Comparison of ENCODE assay signal across 10 cellular contexts in genomic region chr21:21921410-21922232, GRCh38.
DNase-seq lines count a peak whose midpoint lies in the region; ATAC-seq and TF ChIP-seq lines count a peak whose summit lies in the region.
"Had no signal": no experiment of that assay in that cellular context is flagged by ENCODE, and none has a peak within 500 bp of the region (broad histone marks: within the 10 kb centered on the region; RNA-seq: fewer than 3 reads in every experiment).

No MANE protein-coding gene starts in this region.

- H3K4me3 ChIP-seq in epithelial cell of proximal tubule (ENCODE audit: low read depth, low read length) (no peak overlapping the region), smooth muscle cell (no peak overlapping the region)
- H3K4me3 ChIP-seq: BLaER1 had no signal

- H3F3A ChIP-seq in smooth muscle cell (ENCODE audit: low read depth) = no peaks in the 10 kb centered on the region

- H3K4me1 Mint-ChIP-seq in activated CD8-positive, alpha-beta memory T cell treated with anti-CD3 and anti-CD28 coated beads, Interleukin-2, amount 10 ng/mL, durations not matched to agents 7 days and 5 days = no peaks in the 10 kb centered on the region

- no peak overlapping the region for H3K27ac ChIP-seq in smooth muscle cell (ENCODE audit: low read depth)
- H3K27ac ChIP-seq: BLaER1, epithelial cell of prostate had no signal

- ATAC-seq in activated CD8-positive, alpha-beta memory T cell treated with anti-CD3 and anti-CD28 coated beads, Interleukin-2, amount 10 ng/mL, durations not matched to agents 7 days and 5 days = no peak
- ATAC-seq in GM21367 (IDR thresholded peaks at IDR 0.05; ENCODE audit: unreplicated experiment) = no peak

- H3K27me3 ChIP-seq in smooth muscle cell (ENCODE audit: low read depth) = no peaks in the 10 kb centered on the region
- H3K27me3 ChIP-seq: BLaER1 had no signal

- no peak overlapping the region for H3K4me3 Mint-ChIP-seq in activated CD8-positive, alpha-beta memory T cell treated with anti-CD3 and anti-CD28 coated beads, Interleukin-2, amount 10 ng/mL, durations not matched to agents 7 days and 5 days

- H3K4me2 ChIP-seq in smooth muscle cell = no peak overlapping the region
- H3K4me2 ChIP-seq: BLaER1 had no signal

- H2AFZ ChIP-seq in smooth muscle cell (ENCODE audit: low read depth) = no peak overlapping the region

- no peaks in the 10 kb centered on the region for H3K36me3 Mint-ChIP-seq in activated CD8-positive, alpha-beta memory T cell treated with anti-CD3 and anti-CD28 coated beads, Interleukin-2, amount 10 ng/mL, durations not matched to agents 7 days and 5 days

- no peaks in the 10 kb centered on the region for H3K9me3 ChIP-seq in smooth muscle cell (replicated peaks; ENCODE audit: low read depth)
- H3K9me3 ChIP-seq: BLaER1 had no signal

- no peak overlapping the region for H3K27ac Mint-ChIP-seq in activated CD8-positive, alpha-beta memory T cell treated with anti-CD3 and anti-CD28 coated beads, Interleukin-2, amount 10 ng/mL, durations not matched to agents 7 days and 5 days

- DNase-seq in NCI-H2029 (lab: John Stamatoyannopoulos, UW) (peak; percentile 4), NCI-H2029 treated with DMSO at 0.1 percent for 48 hours (lab: John Stamatoyannopoulos, UW) (no peak), NCI-H2227 (lab: John Stamatoyannopoulos, UW; ENCODE audit: unreplicated experiment) (peak; percentile 83), epithelial cell of proximal tubule (ENCODE audit: low read depth) (no peak), smooth muscle cell (lab: John Stamatoyannopoulos, UW; ENCODE audit: unreplicated experiment) (no peak), 8988T (no peak)
- no peak for DNase-seq in activated CD8-positive, alpha-beta memory T cell treated with anti-CD3 and anti-CD28 coated beads, Interleukin-2, amount 10 ng/mL, durations not matched to agents 7 days and 5 days

- WGBS in smooth muscle cell (ENCODE audit: low lambda C conversion rate) = 43% methylated on average over 6 of the region's 6 CpGs

- no peaks in the 10 kb centered on the region for H3K4me1 ChIP-seq in smooth muscle cell (ENCODE audit: low read depth)

- CTCF ChIA-PET in activated CD8-positive, alpha-beta memory T cell treated with anti-CD3 and anti-CD28 coated beads, Interleukin-2, amount 10 ng/mL, durations not matched to agents 7 days and 5 days (lab: Charles Lee) = no interaction called here

- no peaks in the 10 kb centered on the region for H3K27me3 Mint-ChIP-seq in activated CD8-positive, alpha-beta memory T cell treated with anti-CD3 and anti-CD28 coated beads, Interleukin-2, amount 10 ng/mL, durations not matched to agents 7 days and 5 days

- no peaks in the 10 kb centered on the region for H3K79me2 ChIP-seq in smooth muscle cell (ENCODE audit: low read depth)

- TF ChIP-seq CTCF in epithelial cell of proximal tubule (conservative IDR thresholded peaks at IDR 0.05; ENCODE audit: low read depth, low read length) = peak; percentile 53
- TF ChIP-seq CTCF in smooth muscle cell (IDR thresholded peaks at IDR 0.05; ENCODE audit: borderline replicate concordance, insufficient read depth, poor library complexity, severe bottlenecking) = peak; percentile 62

- no peaks in the 10 kb centered on the region for H3K9me3 Mint-ChIP-seq in activated CD8-positive, alpha-beta memory T cell treated with anti-CD3 and anti-CD28 coated beads, Interleukin-2, amount 10 ng/mL, durations not matched to agents 7 days and 5 days (ENCODE audit: low read depth)

- no peaks in the 10 kb centered on the region for H3K36me3 ChIP-seq in smooth muscle cell (ENCODE audit: low read depth)
- H3K36me3 ChIP-seq: BLaER1 had no signal

- H4K20me1 ChIP-seq in smooth muscle cell (ENCODE audit: low read depth) = no peaks in the 10 kb centered on the region
- H4K20me1 ChIP-seq: BLaER1 had no signal

- H3K9ac ChIP-seq in smooth muscle cell (ENCODE audit: low read depth) = no peak overlapping the region
- H3K9ac ChIP-seq: BLaER1 had no signal

Comparison
In these comparisons a context has a peak if more than half of its experiments do, and no peak if none do; other contexts are left out.
1. DNase-seq: peak in NCI-H2029 (single experiment) and NCI-H2227 (single experiment); none in NCI-H2029 treated with DMSO at 0.1 percent for 48 hours (single experiment), epithelial cell of proximal tubule (single experiment), smooth muscle cell (single experiment), activated CD8-positive, alpha-beta memory T cell treated with anti-CD3 and anti-CD28 coated beads, Interleukin-2, amount 10 ng/mL, durations not matched to agents 7 days and 5 days (single experiment) and 8988T (single experiment).